In genomic region chr2:239299218-239299939, GRCh38 we compare ENCODE assay signal across 9 cellular contexts.
DNase-seq lines count a peak whose midpoint lies in the region; ATAC-seq and TF ChIP-seq lines count a peak whose summit lies in the region.
"Had no signal": no experiment of that assay in that cellular context is flagged by ENCODE, and none has a peak within 500 bp of the region (broad histone marks: within the 10 kb centered on the region; RNA-seq: fewer than 3 reads in every experiment).

No MANE protein-coding gene starts in this region.

- H3K4me2 ChIP-seq in Loucy (ENCODE audit: low read depth, low read length, poor library complexity, severe bottlenecking) (peak overlapping the region; percentile 91), neuronal stem cell (ENCODE audit: insufficient read depth, low read length, poor library complexity, severe bottlenecking) (no peak overlapping the region)

- no peak overlapping the region for H2BK5ac ChIP-seq in neuronal stem cell (ENCODE audit: low read length)

- intact Hi-C loops in dorsolateral prefrontal cortex (cut with DNase I): no loop called here

- H3K4me1 ChIP-seq in BE2C: peaks cover 11% of the 10 kb centered on the region
- H3K4me1 ChIP-seq in Loucy (ENCODE audit: insufficient read depth, low read length, poor library complexity, severe bottlenecking): peaks cover 51% of the 10 kb centered on the region
- peaks cover 30 to 45% of the 10 kb centered on the region in 2 donors for H3K4me1 ChIP-seq in neuronal stem cell (ENCODE audit: control insufficient read depth in 2 of 2, insufficient read depth in 1 of 2, low read depth in 1 of 2, low read length in 2 of 2)

- no peak overlapping the region for H2BK15ac ChIP-seq in neuronal stem cell (ENCODE audit: low read length)

- no peak overlapping the region for H2BK12ac ChIP-seq in neuronal stem cell (ENCODE audit: low read length)

- H4K20me1 ChIP-seq in Loucy (ENCODE audit: insufficient read depth, low read length, poor library complexity, severe bottlenecking): no peaks in the 10 kb centered on the region

- H3K36me3 ChIP-seq in BE2C: no peaks in the 10 kb centered on the region
- no peaks in the 10 kb centered on the region for H3K36me3 ChIP-seq in Loucy (ENCODE audit: insufficient read depth, low read length)
- no peaks in the 10 kb centered on the region for H3K36me3 ChIP-seq in neuronal stem cell (replicated peaks in 1 of 2; ENCODE audit: control insufficient read depth in 2 of 2, insufficient read depth in 2 of 2, low read length in 2 of 2)

- WGBS in neuronal stem cell (ENCODE audit: extremely low coverage in 2 of 2, insufficient read length in 2 of 2, insufficient replicate concordance in 1 of 2), 2 donors: no CpG with 5 or more reads among the region's 19 CpGs

- no peak overlapping the region for H3K4ac ChIP-seq in neuronal stem cell (ENCODE audit: low read length)

- no peaks in the 10 kb centered on the region for H3K27me3 ChIP-seq in BE2C
- no peaks in the 10 kb centered on the region for H3K27me3 ChIP-seq in Loucy (ENCODE audit: insufficient read depth, low read length, poor library complexity, severe bottlenecking)
- no peaks in the 10 kb centered on the region for H3K27me3 ChIP-seq in dorsolateral prefrontal cortex
- H3K27me3 ChIP-seq in neuronal stem cell (ENCODE audit: control insufficient read depth in 3 of 3, insufficient read depth in 3 of 3, low read depth in 1 of 3, low read length in 3 of 3): no peaks in the 10 kb centered on the region

- no peak overlapping the region for H4K91ac ChIP-seq in neuronal stem cell (ENCODE audit: low read depth, low read length, poor library complexity)

- H3K18ac ChIP-seq in neuronal stem cell (ENCODE audit: low read length): peak overlapping the region; percentile 23

- H2AFZ ChIP-seq in Loucy (ENCODE audit: low read length) (no peak overlapping the region), neuronal stem cell (ENCODE audit: low read length) (no peak overlapping the region)

- H4K8ac ChIP-seq in neuronal stem cell (ENCODE audit: low read depth, low read length): no peak overlapping the region

- H3K27ac ChIP-seq in dorsolateral prefrontal cortex (peak overlapping the region in 55 of 59 donors; percentile 13 to 88 (median 67)), neuronal stem cell (replicated peaks; ENCODE audit: low read length) (no peak overlapping the region)

- peak; percentile 19 for DNase-seq in BE2C
- DNase-seq in dorsolateral prefrontal cortex: peak in 7 of 10 donors; percentile 32 to 65 (median 54)
- no peak for DNase-seq in neuronal stem cell (ENCODE audit: low spot score)
- no peak for DNase-seq in COR-L47 (lab: John Stamatoyannopoulos, UW)
- no peak for DNase-seq in NCI-H345 treated with DMSO at 0.1 percent for 48 hours (lab: John Stamatoyannopoulos, UW; ENCODE audit: unreplicated experiment)
- DNase-seq: H7 had no signal

- TF ChIP-seq CTCF in BE2C (IDR thresholded peaks at IDR 0.05; ENCODE audit: low read depth, low read length) (no peak), Loucy (conservative IDR thresholded peaks at IDR 0.05; ENCODE audit: low read length) (no peak), dorsolateral prefrontal cortex (IDR thresholded peaks at IDR 0.05 in 54 of 56, conservative IDR thresholded peaks at IDR 0.05 in 2 of 56; ENCODE audit: low read depth in 1 of 56, partially characterized antibody in 56 of 56) (no peak)

- H2BK120ac ChIP-seq in neuronal stem cell (ENCODE audit: low read depth, low read length): no peak overlapping the region

- no peak overlapping the region for H2AK5ac ChIP-seq in neuronal stem cell (ENCODE audit: low read depth, low read length)

- H3K79me1 ChIP-seq in neuronal stem cell (ENCODE audit: low read depth, low read length): peaks cover 9% of the 10 kb centered on the region

- H3K14ac ChIP-seq in neuronal stem cell (ENCODE audit: low read length): no peak overlapping the region

- H3K4me3 ChIP-seq in BE2C (ENCODE audit: low read depth, low read length): no peak overlapping the region
- H3K4me3 ChIP-seq in Loucy (ENCODE audit: low read length, poor library complexity, severe bottlenecking): no peak overlapping the region
- peak overlapping the region in 20 of 59 donors; percentile 2 to 50 (median 14) for H3K4me3 ChIP-seq in dorsolateral prefrontal cortex
- H3K4me3 ChIP-seq in neuronal stem cell (ENCODE audit: low read length in 2 of 2): no peak overlapping the region

- no peaks in the 10 kb centered on the region for H3F3A ChIP-seq in Loucy (ENCODE audit: low read depth)

- no peak overlapping the region for H3K23ac ChIP-seq in neuronal stem cell (ENCODE audit: low read depth, low read length, poor library complexity)

- H3K9ac ChIP-seq in Loucy (ENCODE audit: low read depth, low read length, poor library complexity, severe bottlenecking): no peak overlapping the region
- no peak overlapping the region for H3K9ac ChIP-seq in neuronal stem cell (ENCODE audit: low read depth, low read length, poor library complexity)

- H3K9me2 ChIP-seq in Loucy (replicated peaks; ENCODE audit: low read depth, low read length): no peaks in the 10 kb centered on the region

- H3K79me2 ChIP-seq in Loucy (ENCODE audit: insufficient read depth, low read length): peaks cover 48% of the 10 kb centered on the region

- no peak for ATAC-seq in GM21367 (IDR thresholded peaks at IDR 0.05; ENCODE audit: unreplicated experiment)
- ATAC-seq in HG03342 (IDR thresholded peaks at IDR 0.05; ENCODE audit: unreplicated experiment): no peak

- H3K9me3 ChIP-seq in BE2C (no peaks in the 10 kb centered on the region), Loucy (ENCODE audit: insufficient read depth, low read depth, low read length) (no peaks in the 10 kb centered on the region), neuronal stem cell (replicated peaks in 1 of 2; ENCODE audit: control insufficient read depth in 2 of 2, insufficient read depth in 1 of 2, low read depth in 1 of 2, low read length in 2 of 2) (no peaks in the 10 kb centered on the region)

Comparison
In these comparisons a context has a peak if more than half of its experiments do, and no peak if none do; other contexts are left out.
1. DNase-seq: peak in BE2C (single experiment) and dorsolateral prefrontal cortex (7 of 10); none in neuronal stem cell (single experiment), COR-L47 (single experiment) and NCI-H345 treated with DMSO at 0.1 percent for 48 hours (single experiment).